37 cellular contexts compared by ENCODE assay signal in genomic region chr20:11210611-11211010, GRCh38.
"Had no signal": no experiment of that assay in that cellular context is flagged by ENCODE, and none has a peak within 500 bp of the region (broad histone marks: within the 10 kb centered on the region; RNA-seq: fewer than 3 reads in every experiment).

No MANE protein-coding gene starts in this region.

- H3K9ac ChIP-seq: KMS-11 had no signal

- DNase-seq: activated B cell treated with CpG ODN at 0.5 μM for 24 hours; activated CD4-positive, alpha-beta memory T cell treated with anti-CD3 and anti-CD28 coated beads for 36 hours; activated CD4-positive, alpha-beta T cell treated with anti-CD3 and anti-CD28 coated beads for 4 hours; activated CD4-positive, alpha-beta T cell treated with anti-CD3 and anti-CD28 coated beads, Interleukin-2, amount 50 U/mL, for 1 hour; activated CD4-positive, CD25-positive, alpha-beta regulatory T cell treated with anti-CD3 and anti-CD28 coated beads, Interleukin-2, amount 50 U/mL, for 72 hours; activated CD8-positive, alpha-beta memory T cell treated with anti-CD3 and anti-CD28 coated beads, Interleukin-2, amount 50 U/mL, for 4 hours; activated gamma-delta T cell treated with Interleukin-2 at 50 U/mL for 16 hours; activated naive CD4-positive, alpha-beta T cell treated with anti-CD3 and anti-CD28 coated beads for 36 hours; activated naive CD8-positive, alpha-beta T cell treated with anti-CD3 and anti-CD28 coated beads, Interleukin-2, amount 50 U/mL, for 24 hours; activated T-cell treated with anti-CD3 and anti-CD28 coated beads for 4 hours; activated T-cell treated with anti-CD3 and anti-CD28 coated beads, Interleukin-2, amount 50 U/mL, for 4 hours; anterior cingulate cortex; cerebellar nuclear complex; NCI-H1092 treated with DMSO at 0.1 percent for 48 hours; NCI-H1417; NCI-H146; NCI-H187; NCI-H2029 treated with DMSO at 0.1 percent for 48 hours; NCI-H2107; NCI-H2171; NCI-H510A; NCI-H526; NCI-H748 treated with DMSO at 0.1 percent for 48 hours; NK-92 treated with Interleukin-12 subunit alpha and Interleukin-12 subunit beta, amount 100 ng/mL, for 24 hours; PC-3; Peyer's patch; RPMI8226; SIG-M5; T-helper 1 cell; T-helper 2 cell; T-helper 9 cell had no signal

- H3K9me3 ChIP-seq: Peyer's patch had no signal

- H3K27me3 ChIP-seq: cardiac muscle cell, Peyer's patch had no signal

- H3K27ac ChIP-seq: cardiac muscle cell, KMS-11, Peyer's patch, VCaP had no signal

- H3K4me2 ChIP-seq: KMS-11 had no signal

- H3K36me3 ChIP-seq: cardiac muscle cell, Peyer's patch had no signal

- ATAC-seq: activated naive CD4-positive, alpha-beta T cell treated with anti-CD3 and anti-CD28 coated beads, Interleukin-2, amount 50 U/mL, for 72 hours; activated naive CD8-positive, alpha-beta T cell treated with anti-CD3 and anti-CD28 coated beads, Interleukin-2, amount 50 U/mL, for 24 hours; activated T-cell treated with anti-CD3 and anti-CD28 coated beads, Interleukin-2, amount 50 U/mL, for 4 hours; PC-3; Right ventricle myocardium inferior; SK-N-SH treated with all-trans-retinoic acid at 6 μM for 48 hours had no signal

- H3K4me3 ChIP-seq: cardiac muscle cell, Peyer's patch had no signal
